In genomic region chr3:9088431-9089353, GRCh38 we compare ENCODE assay signal across 12 cellular contexts.
A peak's percentile ranks its signal among the peaks of the same experiment; 100 is the strongest.
DNase-seq lines count a peak whose midpoint lies in the region; ATAC-seq and TF ChIP-seq lines count a peak whose summit lies in the region.
"Had no signal": no experiment of that assay in that cellular context is flagged by ENCODE, and none has a peak within 500 bp of the region (broad histone marks: within the 10 kb centered on the region; RNA-seq: fewer than 3 reads in every experiment).

No MANE protein-coding gene starts in this region.

- no peak overlapping the region for H3K4me3 ChIP-seq in SK-N-SH (ENCODE audit: low read depth in 2 of 2, low read length in 1 of 2)
- no peak overlapping the region for H3K4me3 ChIP-seq in cardiac fibroblast (replicated peaks in 1 of 2; ENCODE audit: low read depth in 2 of 2, low read length in 2 of 2)
- H3K4me3 ChIP-seq in upper lobe of right lung, result no peak overlapping the region
- no peak overlapping the region for H3K4me3 ChIP-seq in esophagus muscularis mucosa

- TF ChIP-seq EP300 in SK-N-SH (IDR thresholded peaks at IDR 0.05; ENCODE audit: borderline replicate concordance in 1 of 2, low read depth in 1 of 2, low read length in 1 of 2), result no peak
- TF ChIP-seq EP300 in esophagus muscularis mucosa (IDR thresholded peaks at IDR 0.05), result no peak

- H3K4me1 ChIP-seq in SK-N-SH (ENCODE audit: control insufficient read depth in 1 of 2, insufficient read depth in 2 of 2, low read depth in 1 of 2, low read length in 1 of 2) (peaks cover 0 to 5% of the 10 kb centered on the region in 2 experiments; a peak in 1 of 4 replicates), upper lobe of right lung (peaks cover 16% of the 10 kb centered on the region), esophagus muscularis mucosa (peaks cover 0 to 13% (median 11%) of the 10 kb centered on the region in 4 donors)

- peaks cover 0 to 3% of the 10 kb centered on the region in 2 donors for H3K27me3 Mint-ChIP-seq in natural killer cell (ENCODE audit: low read depth in 2 of 2)
- H3K27me3 Mint-ChIP-seq: type B pancreatic cell had no signal

- H3K27ac ChIP-seq in SK-N-SH (ENCODE audit: low read depth in 2 of 2, low read length in 1 of 2) (no peak overlapping the region), upper lobe of right lung (peak overlapping the region; percentile 53), esophagus muscularis mucosa (replicated peaks in 1 of 4) (peak overlapping the region in 1 of 4 donors; percentile 5)
- H3K27ac ChIP-seq: KMS-11, WERI-Rb-1 had no signal

- H3K27ac Mint-ChIP-seq in natural killer cell, result no peak overlapping the region
- H3K27ac Mint-ChIP-seq: type B pancreatic cell had no signal

- no peak overlapping the region for H3K9ac ChIP-seq in SK-N-SH
- H3K9ac ChIP-seq: KMS-11 had no signal

- H3K4me3 Mint-ChIP-seq in natural killer cell, result no peak overlapping the region
- H3K4me3 Mint-ChIP-seq: type B pancreatic cell had no signal

- CTCF ChIA-PET in SK-N-SH (lab: Yijun Ruan, JAX), result interaction anchor here (0.9 to 1.0 kb wide), 2 partner anchors 21 to 160 kb away, joined by 3 read pairs; partner anchors contain the start of gene SRGAP3

- no peaks in the 10 kb centered on the region for H4K20me1 ChIP-seq in SK-N-SH (ENCODE audit: insufficient read depth)

- H3K36me3 Mint-ChIP-seq in natural killer cell, result no peaks in the 10 kb centered on the region

- H3K9me2 ChIP-seq in SK-N-SH, result no peaks in the 10 kb centered on the region

- 65% methylated on average over 12 of the region's 12 CpGs for WGBS in SK-N-SH (ENCODE audit: low lambda C conversion rate)
- WGBS in esophagus muscularis mucosa, result 73% methylated on average over 11 of the region's 12 CpGs

- TF ChIP-seq RAD21 in SK-N-SH (IDR thresholded peaks at IDR 0.05; ENCODE audit: low read length), result no peak

- H3K36me3 ChIP-seq in SK-N-SH (replicated peaks in 1 of 2; ENCODE audit: control insufficient read depth in 1 of 2, insufficient read depth in 2 of 2, low read length in 1 of 2) (no peaks in the 10 kb centered on the region), upper lobe of right lung (no peaks in the 10 kb centered on the region), esophagus muscularis mucosa (no peaks in the 10 kb centered on the region)
- H3K36me3 ChIP-seq: WERI-Rb-1 had no signal

- DNase-seq in SK-N-SH (no peak), cardiac fibroblast (ENCODE audit: low read depth in 2 of 2) (peak; percentile 13 to 70), left lobe of liver (ENCODE audit: low spot score) (no peak), upper lobe of right lung (no peak), natural killer cell (no peak), esophagus muscularis mucosa (ENCODE audit: extremely low spot score) (no peak)
- DNase-seq: activated gamma-delta T cell, WERI-Rb-1 had no signal

- TF ChIP-seq CTCF in SK-N-SH (IDR thresholded peaks at IDR 0.05), result no peak
- TF ChIP-seq CTCF in cardiac fibroblast (IDR thresholded peaks at IDR 0.05; ENCODE audit: low read depth, low read length), result no peak
- TF ChIP-seq CTCF in upper lobe of right lung (IDR thresholded peaks at IDR 0.05), result no peak
- TF ChIP-seq CTCF in natural killer cell (IDR thresholded peaks at IDR 0.05), result no peak
- no peak for TF ChIP-seq CTCF in esophagus muscularis mucosa (IDR thresholded peaks at IDR 0.05)

- H3K9me3 ChIP-seq in SK-N-SH (no peaks in the 10 kb centered on the region), upper lobe of right lung (no peaks in the 10 kb centered on the region), esophagus muscularis mucosa (no peaks in the 10 kb centered on the region)

- no peaks in the 10 kb centered on the region for H3K9me3 Mint-ChIP-seq in natural killer cell
- H3K9me3 Mint-ChIP-seq: type B pancreatic cell had no signal

- no peak overlapping the region for H2AFZ ChIP-seq in SK-N-SH (ENCODE audit: low read depth)

- no peaks in the 10 kb centered on the region for H3K4me1 Mint-ChIP-seq in natural killer cell

- H3K79me2 ChIP-seq in SK-N-SH (ENCODE audit: insufficient read depth), result no peaks in the 10 kb centered on the region

- intact Hi-C loops in upper lobe of right lung (cut with DNase I), result no loop called here
- intact Hi-C loops in natural killer cell (cut with micrococcal nuclease), result no loop called here
- intact Hi-C loops in esophagus muscularis mucosa (cut with DNase I), result no loop called here

- H3K27me3 ChIP-seq in SK-N-SH (ENCODE audit: insufficient read depth), result no peaks in the 10 kb centered on the region
- no peaks in the 10 kb centered on the region for H3K27me3 ChIP-seq in upper lobe of right lung
- H3K27me3 ChIP-seq in esophagus muscularis mucosa, result no peaks in the 10 kb centered on the region

- peak; percentile 21; the same call in 2 of the 3 replicates for ATAC-seq in SK-N-SH treated with all-trans-retinoic acid at 6 μM for 48 hours
- peak; percentile 37 for ATAC-seq in left lobe of liver
- ATAC-seq in upper lobe of right lung, result peak; percentile 87
- ATAC-seq in GM21515 (IDR thresholded peaks at IDR 0.05; ENCODE audit: unreplicated experiment), result no peak
- ATAC-seq in natural killer cell, result no peak

- H3K4me2 ChIP-seq in SK-N-SH, result no peak overlapping the region
- H3K4me2 ChIP-seq: KMS-11 had no signal

- no peak for TF ChIP-seq POLR2A in esophagus muscularis mucosa (IDR thresholded peaks at IDR 0.05; ENCODE audit: low read depth)

- no peaks in the 10 kb centered on the region for H3F3A ChIP-seq in SK-N-SH (replicated peaks; ENCODE audit: insufficient read depth)

- POLR2A ChIA-PET in SK-N-SH (lab: Yijun Ruan, JAX), result no interaction called here

TF ChIP-seq in SK-N-SH treated with all-trans-retinoic acid at 6 μM for 48 hours, 23 proteins besides CTCF, POLR2A, EP300 and RAD21:
- TF ChIP-seq RARB (CRISPR knock-in tag; IDR thresholded peaks at IDR 0.05) (no peak), ZNF70 (CRISPR knock-in tag; IDR thresholded peaks at IDR 0.05) (0 out of 2 replicates have a peak, but pooled peaks have one; percentile 11)
TF ChIP-seq in SK-N-SH treated with all-trans-retinoic acid at 6 μM for 48 hours: peak in this region for 1.

TF ChIP-seq in SK-N-SH, 30 proteins besides CTCF, POLR2A, EP300 and RAD21:
- no peak for TF ChIP-seq FOXM1 (IDR thresholded peaks at IDR 0.05; ENCODE audit: low read depth)
- TF ChIP-seq TCF12 (IDR thresholded peaks at IDR 0.05), result no peak
- TF ChIP-seq JUND (IDR thresholded peaks at IDR 0.05), result no peak
- TF ChIP-seq USF1 (IDR thresholded peaks at IDR 0.05; ENCODE audit: borderline replicate concordance, low read depth), result no peak
- TF ChIP-seq YY1 (IDR thresholded peaks at IDR 0.05; ENCODE audit: low read depth), result no peak
- TF ChIP-seq FOXJ3 (CRISPR knock-in tag; IDR thresholded peaks at IDR 0.05), result no peak
- no peak for TF ChIP-seq MEF2A (IDR thresholded peaks at IDR 0.05; ENCODE audit: borderline replicate concordance, low read depth)
- TF ChIP-seq RFX5 (IDR thresholded peaks at IDR 0.05; ENCODE audit: low read length), result no peak
- no peak for TF ChIP-seq GABPA (IDR thresholded peaks at IDR 0.05; ENCODE audit: low read depth)

Comparison
In these comparisons a context has a peak if more than half of its experiments do, and no peak if none do; other contexts are left out.
1. ATAC-seq: peak in SK-N-SH treated with all-trans-retinoic acid at 6 μM for 48 hours (single experiment), left lobe of liver (single experiment) and upper lobe of right lung (single experiment); none in GM21515 (single experiment) and natural killer cell (0 of 3).
2. DNase-seq: peak in cardiac fibroblast (2 of 2); none in SK-N-SH (single experiment), left lobe of liver (single experiment), upper lobe of right lung (single experiment), natural killer cell (single experiment) and esophagus muscularis mucosa (single experiment).